In genomic region chr14:103725001-103725682, GRCh38 we compare ENCODE assay signal across 28 cellular contexts. TPM values are rescaled to one million over a fixed set of nuclear protein-coding genes. Genes with fewer than 3 reads are reported as not detected.
A peak's percentile ranks its signal among the peaks of the same experiment; 100 is the strongest.
DNase-seq lines count a peak whose midpoint lies in the region; ATAC-seq and TF ChIP-seq lines count a peak whose summit lies in the region.
"Had no signal": no experiment of that assay in that cellular context is flagged by ENCODE, and none has a peak within 500 bp of the region (broad histone marks: within the 10 kb centered on the region; RNA-seq: fewer than 3 reads in every experiment).

No MANE protein-coding gene starts in this region.

- CTCF ChIA-PET in RWPE1 (lab: Yijun Ruan, JAX): interaction anchor here (0.6 kb wide), 1 partner anchor 153 kb away, joined by 4 read pairs; no protein-coding TSS in a partner anchor

- DNase-seq in RWPE1 (ENCODE audit: low spot score) (no peak), caudate nucleus (lab: John Stamatoyannopoulos, UW) (no peak), myocyte (ENCODE audit: low read depth) (peak; percentile 88), testis (no peak), ureter (ENCODE audit: low spot score) (no peak), COLO668 (lab: John Stamatoyannopoulos, UW; ENCODE audit: unreplicated experiment) (no peak)
- DNase-seq in stimulated activated naive CD4-positive, alpha-beta T cell (lab: John Stamatoyannopoulos, UW): no peak
- DNase-seq: activated CD4-positive, alpha-beta T cell treated with anti-CD3 and anti-CD28 coated beads for 36 hours; activated effector memory CD4-positive, alpha-beta T cell treated with anti-CD3 and anti-CD28 coated beads, Interleukin-2, amount 50 U/mL, for 16 hours; aorta; DMS79; endodermal cell; foreskin keratinocyte; GDM1; IMR-90; MV-4-11; natural killer cell; NCI-H1436; NCI-H345; NCI-H69; occipital lobe; Peyer's patch; stimulated activated CD4-positive, alpha-beta T cell treated with anti-CD3 and anti-CD28 coated beads, Interleukin-1b, Interleukin-23, amount 100 ng/mL, for 48 hours had no signal

- H3K9me3 ChIP-seq in testis: no peaks in the 10 kb centered on the region
- H3K9me3 ChIP-seq: Peyer's patch, upper lobe of left lung had no signal

- peak overlapping the region; percentile 70 for H3K27ac ChIP-seq in RWPE1
- H3K27ac ChIP-seq in caudate nucleus (ENCODE audit: low read depth, low read length): peak overlapping the region; percentile 94
- H3K27ac ChIP-seq in testis: peak overlapping the region; percentile 77 to 91
- H3K27ac ChIP-seq: foreskin keratinocyte had no signal

- H3K27me3 ChIP-seq in testis: no peaks in the 10 kb centered on the region
- H3K27me3 ChIP-seq: foreskin keratinocyte, Peyer's patch, upper lobe of left lung had no signal

- POLR2A ChIA-PET in RWPE1 (lab: Yijun Ruan, JAX; ENCODE audit: low non-redundant PET): interaction anchor here (0.5 kb wide), 1 partner anchor 11 kb away, joined by 3 read pairs; no protein-coding TSS in a partner anchor

- no peak for ATAC-seq in GM21515 (IDR thresholded peaks at IDR 0.05; ENCODE audit: unreplicated experiment)
- ATAC-seq: activated CD4-positive, alpha-beta T cell treated with anti-CD3 and anti-CD28 coated beads for 36 hours; esophagus mucosa; foreskin keratinocyte; natural killer cell had no signal

- no peaks in the 10 kb centered on the region for H3K36me3 ChIP-seq in testis (ENCODE audit: low read depth, missing control alignments)

- no peak overlapping the region for H3K4me3 ChIP-seq in testis
- H3K4me3 ChIP-seq: lung, Peyer's patch, smooth muscle cell, upper lobe of left lung had no signal

- 75 to 87% methylated on average over 18 to 28 of the region's 29 CpGs for WGBS in testis, 2 donors

- peaks cover 61% of the 10 kb centered on the region for H3K4me1 ChIP-seq in testis
- H3K4me1 ChIP-seq: foreskin keratinocyte had no signal

- TF ChIP-seq POLR2A in testis (IDR thresholded peaks at IDR 0.05): no peak

- TF ChIP-seq CTCF in RWPE1 (conservative IDR thresholded peaks at IDR 0.05; ENCODE audit: low read depth) (no peak), testis (IDR thresholded peaks at IDR 0.05) (no peak)

- intact Hi-C loops in testis (cut with DNase I; ENCODE audit: low total_unique reads): no loop called here

RNA-seq across cellular contexts. Expression of gene ZFYVE21, which starts 9.5 kb away (rescaled TPM):
- total RNA-seq in myocyte (48.2 and 50.1 TPM in 2 replicates), testis (100 to 1,000 TPM; 194 to 251 TPM), ureter (90.9 TPM)
- polyA plus RNA-seq in myocyte (2012): 72.0 TPM
- polyA plus RNA-seq in testis (ENCODE audit: insufficient read depth, low read depth, low replicate concordance): 86.4 TPM

RNA-seq across cellular contexts. Expression of gene XRCC3, which starts 9.9 kb away (rescaled TPM):
- 5.5 and 7.0 TPM in 2 replicates for total RNA-seq in myocyte
- 7.6 TPM for polyA plus RNA-seq in myocyte (2012)
- 10 to 100 TPM; 40.3 to 41.1 TPM for total RNA-seq in testis
- polyA plus RNA-seq in testis (ENCODE audit: insufficient read depth, low read depth, low replicate concordance): 16.6 TPM
- total RNA-seq in ureter: 15.7 TPM
